In the genomic region with DNA sequence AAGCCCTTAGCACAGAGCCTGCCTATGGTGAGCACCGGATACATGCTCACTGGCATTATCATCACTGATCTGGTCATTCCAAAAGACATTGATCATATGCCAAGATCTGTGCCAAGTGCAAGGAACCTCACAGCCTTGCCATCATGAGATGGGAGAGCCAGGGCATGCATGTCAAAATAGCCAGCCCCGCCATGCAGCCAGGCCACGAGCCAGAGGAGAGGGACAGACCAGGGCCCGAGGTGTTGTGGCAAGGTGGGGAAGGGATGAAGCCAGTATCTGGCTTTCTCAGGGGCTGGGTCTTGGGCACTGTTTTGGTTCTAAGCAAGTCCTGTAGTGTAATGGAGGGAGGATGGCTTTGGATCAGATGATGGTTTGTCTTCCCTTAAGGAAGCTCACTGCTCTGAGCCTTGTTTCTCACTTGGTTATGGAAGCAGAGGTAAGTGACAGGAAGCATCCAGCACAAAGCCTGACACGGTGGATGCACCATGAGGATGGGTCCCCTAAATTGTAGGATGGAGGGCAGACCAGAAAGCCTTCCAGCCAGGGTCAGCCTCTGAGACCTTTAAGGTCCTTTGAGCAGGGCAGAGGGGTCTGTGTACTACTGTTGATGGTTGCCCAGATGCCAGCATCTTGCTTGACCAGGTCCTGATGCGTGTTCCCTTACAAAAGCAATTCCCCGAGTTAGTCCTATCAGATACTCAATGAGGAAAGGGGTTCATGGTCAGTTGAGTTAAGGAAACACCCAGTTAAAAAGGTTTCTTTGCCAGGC, we compare ENCODE assay signal across 16 cellular contexts.
DNase-seq lines count a peak whose midpoint lies in the region; ATAC-seq, FAIRE-seq and TF ChIP-seq lines count a peak whose summit lies in the region.
"Had no signal": no experiment of that assay in that cellular context is flagged by ENCODE, and none has a peak within 500 bp of the region (broad histone marks: within the 10 kb centered on the region; RNA-seq: fewer than 3 reads in every experiment).

No MANE protein-coding gene starts in this region.

- no peak overlapping the region for H3K4me2 ChIP-seq in H1 (ENCODE audit: insufficient read depth in 1 of 2, low read depth in 2 of 2, low read length in 2 of 2)

- peak; percentile 29 for DNase-seq in CD14-positive monocyte (ENCODE audit: low spot score)
- no peak for DNase-seq in D721Med (ENCODE audit: insufficient read length, low spot score)
- peak in 1 of 2 experiments; percentile 29 for DNase-seq in H1 (ENCODE audit: low read depth in 1 of 2, low spot score in 2 of 2)
- DNase-seq in osteocyte (ENCODE audit: extremely low spot score, unreplicated experiment), result peak; percentile 64
- no peak for DNase-seq in aorta
- no peak for DNase-seq in GM19238 (ENCODE audit: insufficient read length, low spot score)
- DNase-seq: BE2C; CD4-positive, alpha-beta T cell; DND-41; GM23248; HCEC 1CT; KG1; NK-92 treated with Interleukin-12 subunit alpha and Interleukin-12 subunit beta, amount 100 ng/mL, for 24 hours; SIG-M5 had no signal

- H3K18ac ChIP-seq in H1 (ENCODE audit: extremely low read depth, low read length), result no peak overlapping the region

- FAIRE-seq in D721Med (lab: Jason Lieb, UNC) (peak; percentile 25), H1 (lab: Jason Lieb, UNC) (no peak)
- FAIRE-seq: GM12892 had no signal

- no peaks in the 10 kb centered on the region for H3K79me2 ChIP-seq in H1 (ENCODE audit: control insufficient read depth in 1 of 2, insufficient read depth in 2 of 2, low read length in 2 of 2)

- H3K23me2 ChIP-seq in H1 (ENCODE audit: low read depth, low read length), result no peaks in the 10 kb centered on the region

- H3K9ac ChIP-seq in H1 (replicated peaks in 1 of 4; ENCODE audit: extremely low read depth in 1 of 4, low read depth in 3 of 4, low read length in 3 of 4), result no peak overlapping the region
- H3K9ac ChIP-seq: GM23248 had no signal

- H3K27me3 ChIP-seq in H1 (replicated peaks in 1 of 4; ENCODE audit: control insufficient read depth in 3 of 4, extremely low read depth in 1 of 4, insufficient read depth in 3 of 4, low read length in 3 of 4), result no peaks in the 10 kb centered on the region
- no peaks in the 10 kb centered on the region for H3K27me3 ChIP-seq in aorta (ENCODE audit: control insufficient read depth in 1 of 2, insufficient read depth in 2 of 2, low read length in 1 of 2)
- H3K27me3 ChIP-seq: BE2C had no signal

- no peak overlapping the region for H4K5ac ChIP-seq in H1 (ENCODE audit: insufficient read length, low read depth, low read length)

- 0 out of 2 replicates have a peak overlapping the region, but pooled peaks have one; percentile 9 for H2BK12ac ChIP-seq in H1 (ENCODE audit: low read depth, low read length)

- H3K4me3 Mint-ChIP-seq in CD14-positive monocyte (no peak overlapping the region), osteocyte (ENCODE audit: unreplicated experiment) (no peak overlapping the region)
- H3K4me3 Mint-ChIP-seq: CD4-positive, alpha-beta T cell had no signal

- H3K14ac ChIP-seq in H1 (ENCODE audit: insufficient read length), result no peak overlapping the region

- H3K27me3 Mint-ChIP-seq in CD14-positive monocyte (ENCODE audit: low read depth in 3 of 3), result peaks cover 1 to 7% (median 2%) of the 10 kb centered on the region in 3 donors
- peaks cover 68% of the 10 kb centered on the region for H3K27me3 Mint-ChIP-seq in osteocyte (ENCODE audit: unreplicated experiment)

- H3K4me1 ChIP-seq in H1 (replicated peaks in 1 of 4; ENCODE audit: control insufficient read depth in 3 of 4, insufficient read depth in 4 of 4, low read length in 3 of 4) (peaks cover 0 to 3% (median 0%) of the 10 kb centered on the region in 4 experiments; a peak in 1 of 7 replicates), aorta (ENCODE audit: control insufficient read depth in 1 of 2, insufficient read depth in 2 of 2, low read length in 2 of 2) (no peaks in the 10 kb centered on the region)

- H3K4me3 ChIP-seq in H1 (ENCODE audit: extremely low read depth in 1 of 4, insufficient read depth in 2 of 4, low read depth in 3 of 4, low read length in 4 of 4), result no peak overlapping the region
- no peak overlapping the region for H3K4me3 ChIP-seq in aorta (ENCODE audit: low read length in 2 of 2)
- H3K4me3 ChIP-seq: GM23248 had no signal

- ATAC-seq in aorta (ENCODE audit: low FRiP score) (no peak), HG02840 (IDR thresholded peaks at IDR 0.05; ENCODE audit: low FRiP score, unreplicated experiment) (no peak)

- H3K56ac ChIP-seq in H1 (replicated peaks; ENCODE audit: insufficient read length, low read depth, low read length), result no peak overlapping the region

- WGBS in H1 (ENCODE audit: extremely low coverage in 1 of 2, insufficient coverage in 1 of 2, insufficient read length in 1 of 2, insufficient replicate concordance in 2 of 2, low coverage in 1 of 2, low lambda C conversion rate in 2 of 2, missing lambda C conversion rate in 1 of 2), 2 experiments, result 88% methylated on average over 7 of the region's 7 CpGs; no CpG with 5 or more reads in 1 of the 2 experiments
- WGBS in aorta, 2 donors, result 92 to 95% methylated on average over 7 of the region's 7 CpGs

- intact Hi-C loops in CD14-positive monocyte (cut with micrococcal nuclease) (no loop called here), aorta (cut with DNase I) (no loop called here)

- H2BK20ac ChIP-seq in H1 (ENCODE audit: low read length), result no peak overlapping the region

- TF ChIP-seq CTCF in CD14-positive monocyte (IDR thresholded peaks at IDR 0.05) (no peak), D721Med (IDR thresholded peaks at IDR 0.05; ENCODE audit: insufficient read depth, missing control alignments) (no peak), H1 (IDR thresholded peaks at IDR 0.05; ENCODE audit: control extremely low read depth in 1 of 3, insufficient read depth in 1 of 3, low read depth in 1 of 3, low read length in 3 of 3) (no peak), osteocyte (IDR thresholded peaks at IDR 0.05) (no peak)

- H4K20me1 ChIP-seq in H1 (replicated peaks in 1 of 2; ENCODE audit: control insufficient read depth in 1 of 2, insufficient read depth in 2 of 2, low read length in 2 of 2), result peaks cover 0 to 3% of the 10 kb centered on the region in 2 experiments

- no peak overlapping the region for H4K8ac ChIP-seq in H1 (ENCODE audit: extremely low read depth, insufficient read depth, low read length)

- POLR2A ChIA-PET in H1 (lab: Charles Lee; ENCODE audit: partially characterized antibody), result no interaction called here

- no peak overlapping the region for H3K4ac ChIP-seq in H1 (replicated peaks; ENCODE audit: insufficient read length, low read depth, low read length)

- H3K4me1 Mint-ChIP-seq in CD14-positive monocyte, result peaks cover 28% of the 10 kb centered on the region
- H3K4me1 Mint-ChIP-seq in osteocyte (ENCODE audit: unreplicated experiment), result peaks cover under 1% of the 10 kb centered on the region

- TF ChIP-seq RAD21 in H1 (IDR thresholded peaks at IDR 0.05 in 1 of 2, conservative IDR thresholded peaks at IDR 0.05 in 1 of 2; ENCODE audit: low read depth in 2 of 2, low read length in 2 of 2), result no peak

- H2BK15ac ChIP-seq in H1 (ENCODE audit: low read length), result no peak overlapping the region

- no peak overlapping the region for H2AFZ ChIP-seq in H1 (ENCODE audit: low read length)
- H2AFZ ChIP-seq: GM23248 had no signal

- H3K9me3 ChIP-seq in H1 (ENCODE audit: insufficient read depth in 2 of 2, low read depth in 1 of 2, low read length in 1 of 2) (no peaks in the 10 kb centered on the region), aorta (ENCODE audit: control insufficient read depth, low read length) (no peaks in the 10 kb centered on the region)
- H3K9me3 ChIP-seq: BE2C had no signal

- no peaks in the 10 kb centered on the region for H3K36me3 ChIP-seq in H1 (ENCODE audit: control insufficient read depth in 2 of 4, insufficient read depth in 4 of 4, low read length in 3 of 4)
- H3K36me3 ChIP-seq in aorta (ENCODE audit: control insufficient read depth in 1 of 2, insufficient read depth in 2 of 2, low read length in 1 of 2), result no peaks in the 10 kb centered on the region
- H3K36me3 ChIP-seq: BE2C had no signal

- no peak overlapping the region for H2BK5ac ChIP-seq in H1 (ENCODE audit: low read depth, low read length)

- H3K27ac ChIP-seq in H1 (ENCODE audit: low read depth, low read length) (no peak overlapping the region), aorta (ENCODE audit: low read depth in 1 of 2, low read length in 2 of 2) (no peak overlapping the region)
- H3K27ac ChIP-seq: GM23248 had no signal

- H3K23ac ChIP-seq in H1 (ENCODE audit: insufficient read length), result no peak overlapping the region

- TF ChIP-seq EP300 in H1 (IDR thresholded peaks at IDR 0.05; ENCODE audit: borderline replicate concordance in 1 of 2, low read depth in 2 of 2, low read length in 2 of 2), result no peak

- H3K36me3 Mint-ChIP-seq in CD14-positive monocyte (peaks cover 0 to under 1% of the 10 kb centered on the region in 2 donors), osteocyte (ENCODE audit: unreplicated experiment) (no peaks in the 10 kb centered on the region)

- H3K9me3 Mint-ChIP-seq in CD14-positive monocyte (no peaks in the 10 kb centered on the region), osteocyte (ENCODE audit: unreplicated experiment) (no peaks in the 10 kb centered on the region)
- H3K9me3 Mint-ChIP-seq: CD4-positive, alpha-beta T cell had no signal

- H3K27ac Mint-ChIP-seq in CD14-positive monocyte (peak overlapping the region in 1 of 7 donors; percentile 24), osteocyte (ENCODE audit: unreplicated experiment) (no peak overlapping the region)
- H3K27ac Mint-ChIP-seq: CD4-positive, alpha-beta T cell had no signal

- no peak overlapping the region for H4K91ac ChIP-seq in H1 (replicated peaks; ENCODE audit: insufficient read length, low read length)

- CTCF ChIA-PET in H1 (lab: Charles Lee; ENCODE audit: partially characterized antibody), result interaction anchor here (3.3 kb wide), 1 partner anchor 9 kb away, joined by 12 read pairs; no protein-coding TSS in a partner anchor

- no peak for TF ChIP-seq POLR2A in H1 (IDR thresholded peaks at IDR 0.05; ENCODE audit: control extremely low read depth in 1 of 2, low read depth in 2 of 2, low read length in 2 of 2)

- H2AK5ac ChIP-seq in H1 (ENCODE audit: low read depth, low read length), result no peak overlapping the region

- H3K79me1 ChIP-seq in H1 (ENCODE audit: low read depth, low read length), result no peaks in the 10 kb centered on the region

- no peak overlapping the region for H2BK120ac ChIP-seq in H1 (replicated peaks; ENCODE audit: low read depth, low read length)

TF ChIP-seq in H1, 55 proteins besides CTCF, POLR2A, EP300 and RAD21:
- no peak for TF ChIP-seq SP4 (IDR thresholded peaks at IDR 0.05; ENCODE audit: low read length)
- no peak for TF ChIP-seq SIX5 (IDR thresholded peaks at IDR 0.05; ENCODE audit: low read depth, low read length)
- TF ChIP-seq JUN (IDR thresholded peaks at IDR 0.05; ENCODE audit: low read depth, low read length), result no peak
- no peak for TF ChIP-seq NRF1 (IDR thresholded peaks at IDR 0.05; ENCODE audit: low read depth, low read length)

Comparison
In these comparisons a context has a peak if more than half of its experiments do, and no peak if none do; other contexts are left out.
1. DNase-seq: peak in CD14-positive monocyte (single experiment) and osteocyte (single experiment); none in D721Med (single experiment), aorta (0 of 2) and GM19238 (single experiment).